Comparison of ENCODE assay signal across 24 cellular contexts in genomic region chr19:31301306-31301980, GRCh38.
"Had no signal": no experiment of that assay in that cellular context is flagged by ENCODE, and none has a peak within 500 bp of the region (broad histone marks: within the 10 kb centered on the region; RNA-seq: fewer than 3 reads in every experiment).

No MANE protein-coding gene starts in this region.

- ATAC-seq: activated CD8-positive, alpha-beta T cell treated with anti-CD3 and anti-CD28 coated beads for 36 hours; T-cell had no signal

- H3K4me3 Mint-ChIP-seq: activated CD8-positive, alpha-beta T cell treated with anti-CD3 and anti-CD28 coated beads for 36 hours; activated naive CD4-positive, alpha-beta T cell treated with anti-CD3 and anti-CD28 coated beads, Interleukin-2, amount 50 U/mL, for 24 hours; T-cell had no signal

- H3K4me1 Mint-ChIP-seq: activated naive CD4-positive, alpha-beta T cell treated with anti-CD3 and anti-CD28 coated beads, Interleukin-2, amount 50 U/mL, for 24 hours; T-cell had no signal

- H3K27ac ChIP-seq: breast epithelium, Peyer's patch, WERI-Rb-1 had no signal

- H3K9me3 ChIP-seq: breast epithelium, Peyer's patch had no signal

- H3K36me3 ChIP-seq: breast epithelium, Peyer's patch, WERI-Rb-1 had no signal

- H3K27me3 ChIP-seq: breast epithelium, Peyer's patch had no signal

- H3K4me3 ChIP-seq: breast epithelium, Peyer's patch had no signal

- H3K4me1 ChIP-seq: breast epithelium, Peyer's patch had no signal

- DNase-seq: activated CD4-positive, alpha-beta T cell treated with anti-CD3 and anti-CD28 coated beads for 4 hours; activated CD8-positive, alpha-beta memory T cell treated with anti-CD3 and anti-CD28 coated beads, Interleukin-2, amount 50 U/mL, for 4 hours; activated CD8-positive, alpha-beta T cell treated with anti-CD3 and anti-CD28 coated beads for 36 hours; activated naive CD4-positive, alpha-beta T cell; aorta; central memory CD4-positive, alpha-beta T cell; Kasumi-1; KBM-7; NCI-H1417 treated with DMSO at 0.1 percent for 48 hours; NCI-H1694; NCI-H2029; NCI-H2107; NCI-H2171 treated with DMSO at 0.1 percent for 48 hours; NCI-H226; NCI-H526; NCI-H82; Peyer's patch; SHP77 treated with DMSO at 0.1 percent for 48 hours; T-cell; T-helper 2 cell; T1000; WERI-Rb-1 had no signal

- H3K9me3 Mint-ChIP-seq: activated CD8-positive, alpha-beta T cell treated with anti-CD3 and anti-CD28 coated beads for 36 hours; activated naive CD4-positive, alpha-beta T cell treated with anti-CD3 and anti-CD28 coated beads, Interleukin-2, amount 50 U/mL, for 24 hours; T-cell had no signal

- H3K36me3 Mint-ChIP-seq: activated naive CD4-positive, alpha-beta T cell treated with anti-CD3 and anti-CD28 coated beads, Interleukin-2, amount 50 U/mL, for 24 hours; T-cell had no signal

- H3K27ac Mint-ChIP-seq: activated CD8-positive, alpha-beta T cell treated with anti-CD3 and anti-CD28 coated beads for 36 hours; activated naive CD4-positive, alpha-beta T cell treated with anti-CD3 and anti-CD28 coated beads, Interleukin-2, amount 50 U/mL, for 24 hours; T-cell had no signal

- H3K27me3 Mint-ChIP-seq: activated CD8-positive, alpha-beta T cell treated with anti-CD3 and anti-CD28 coated beads for 36 hours; activated naive CD4-positive, alpha-beta T cell treated with anti-CD3 and anti-CD28 coated beads, Interleukin-2, amount 50 U/mL, for 24 hours had no signal
